ENCODE assay signal across 8 cellular contexts in the genomic region with DNA sequence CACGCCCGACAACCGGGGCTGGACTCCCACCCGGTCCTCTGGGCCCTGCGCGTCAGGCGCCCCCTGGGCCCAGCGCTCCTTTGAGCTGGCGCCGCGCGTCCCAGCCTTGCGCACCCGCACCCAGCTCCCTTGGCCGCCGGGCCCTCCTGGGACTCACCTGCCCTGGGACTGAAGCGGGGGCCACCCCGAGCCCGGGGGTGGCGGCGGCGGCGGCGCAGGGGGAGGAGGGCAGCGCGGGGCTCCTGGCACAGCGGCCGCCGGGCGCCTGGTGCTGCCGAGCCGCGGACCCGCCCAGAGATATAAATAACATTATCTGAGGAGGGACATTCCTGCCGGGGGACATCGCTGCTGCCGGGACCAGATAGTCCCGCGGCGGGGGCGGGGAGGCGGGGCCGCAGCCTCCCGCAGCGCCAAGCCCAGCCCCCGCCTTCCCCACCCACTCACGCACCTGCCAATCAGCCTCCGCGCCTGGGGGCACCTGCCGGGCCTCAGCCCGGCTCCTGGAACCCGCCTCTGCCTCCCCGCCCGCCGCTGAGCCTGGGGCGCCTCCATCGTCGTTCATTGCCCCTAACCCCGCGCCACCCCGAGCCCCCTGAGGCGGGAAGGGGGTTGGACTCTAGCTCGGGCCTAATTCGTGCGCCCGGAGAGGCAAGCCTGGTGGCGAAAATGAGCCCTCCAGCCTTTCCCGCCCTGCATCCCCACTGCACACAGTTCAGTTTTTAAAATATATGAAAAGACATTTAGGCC. TPM values are rescaled to one million over a fixed set of nuclear protein-coding genes. Genes with fewer than 3 reads are reported as not detected.
A peak's percentile ranks its signal among the peaks of the same experiment; 100 is the strongest.
DNase-seq lines count a peak whose midpoint lies in the region; ATAC-seq lines count a peak whose summit lies in the region.

SPTB (minus strand) TSS at position 273 of the 747 bp plus-strand sequence. CDS start 56,813 bp downstream, outside the sequence.

- no peaks in the 10 kb centered on the region for H3K9me3 ChIP-seq in effector memory CD4-positive, alpha-beta T cell (ENCODE audit: control insufficient read depth, low read length)
- no peaks in the 10 kb centered on the region for H3K9me3 ChIP-seq in muscle layer of duodenum (ENCODE audit: control insufficient read depth in 1 of 2, low read length in 2 of 2)

- peak within 1 kb of the TSS; percentile 77 for H3K4me3 Mint-ChIP-seq in activated CD4-positive, alpha-beta memory T cell treated with anti-CD3 and anti-CD28 coated beads for 36 hours

- H3K36me3 ChIP-seq in effector memory CD4-positive, alpha-beta T cell (ENCODE audit: control insufficient read depth, insufficient read depth, low read length): no peaks in the 10 kb centered on the region
- no peaks in the 10 kb centered on the region for H3K36me3 ChIP-seq in muscle layer of duodenum (ENCODE audit: control insufficient read depth in 1 of 2, insufficient read depth in 2 of 2, low read length in 2 of 2)

- H3K36me3 Mint-ChIP-seq in activated CD4-positive, alpha-beta memory T cell treated with anti-CD3 and anti-CD28 coated beads for 36 hours: no peaks in the 10 kb centered on the region

- H3K27me3 ChIP-seq in effector memory CD4-positive, alpha-beta T cell (replicated peaks; ENCODE audit: control insufficient read depth, insufficient read depth, low read length, poor library complexity, severe bottlenecking): peaks cover 2% of the 10 kb centered on the region
- H3K27me3 ChIP-seq in muscle layer of duodenum (ENCODE audit: low read depth, low read length): peaks cover 19% of the 10 kb centered on the region

- no peak within 1 kb of the TSS for H3K27ac ChIP-seq in effector memory CD4-positive, alpha-beta T cell (ENCODE audit: insufficient read depth, low read length, poor library complexity, severe bottlenecking)
- no peak within 1 kb of the TSS for H3K27ac ChIP-seq in muscle layer of duodenum (ENCODE audit: low read length)

- DNase-seq in NCI-H2081 (lab: John Stamatoyannopoulos, UW): peak; percentile 69 to 73
- DNase-seq in NCI-H2081 treated with DMSO at 0.1 percent for 48 hours (lab: John Stamatoyannopoulos, UW): no peak
- DNase-seq in NCI-H2107 treated with DMSO at 0.1 percent for 48 hours (lab: John Stamatoyannopoulos, UW; ENCODE audit: unreplicated experiment): peak; percentile 69
- DNase-seq in activated CD4-positive, alpha-beta memory T cell treated with anti-CD3 and anti-CD28 coated beads for 36 hours: peak; percentile 74
- DNase-seq in effector memory CD4-positive, alpha-beta T cell: peak; percentile 25 to 47 (median 35)
- peak; percentile 69 to 77 for DNase-seq in stimulated activated CD8-positive, alpha-beta memory T cell treated with anti-CD3 and anti-CD28 coated beads, Interleukin-7, amount 100 ng/mL, for 4 hours (ENCODE audit: low read depth in 2 of 2)

- peak within 1 kb of the TSS; percentile 87 for H3K4me3 ChIP-seq in effector memory CD4-positive, alpha-beta T cell (ENCODE audit: insufficient read depth, low read depth, low read length, poor library complexity, severe bottlenecking)
- H3K4me3 ChIP-seq in muscle layer of duodenum (ENCODE audit: low read depth in 1 of 2, low read length in 2 of 2): peak within 1 kb of the TSS; percentile 58 to 80

- H3K4me1 ChIP-seq in effector memory CD4-positive, alpha-beta T cell (ENCODE audit: control insufficient read depth, insufficient read depth, low read length, poor library complexity, severe bottlenecking): peaks cover 11% of the 10 kb centered on the region
- H3K4me1 ChIP-seq in muscle layer of duodenum (ENCODE audit: control insufficient read depth in 1 of 2, insufficient read depth in 2 of 2, low read length in 2 of 2): peaks cover 0 to 18% of the 10 kb centered on the region in 2 donors

- no peaks in the 10 kb centered on the region for H3K9me3 Mint-ChIP-seq in activated CD4-positive, alpha-beta memory T cell treated with anti-CD3 and anti-CD28 coated beads for 36 hours

- POLR2A ChIA-PET in activated CD4-positive, alpha-beta memory T cell treated with anti-CD3 and anti-CD28 coated beads for 36 hours (lab: Charles Lee): no interaction called here

- intact Hi-C loops in activated CD4-positive, alpha-beta memory T cell treated with anti-CD3 and anti-CD28 coated beads for 36 hours (cut with micrococcal nuclease): loop anchor here (2.0 kb wide), 1 partner anchor 35 kb away; the partner anchor contains the start of gene CHURC1

- CTCF ChIA-PET in activated CD4-positive, alpha-beta memory T cell treated with anti-CD3 and anti-CD28 coated beads for 36 hours (lab: Charles Lee): interaction anchor here (0.9 to 6.6 kb wide), 7 partner anchors 12 to 209 kb away, joined by 3 to 68 read pairs (median 7); no protein-coding TSS in a partner anchor

- no peak for ATAC-seq in GM19328 (IDR thresholded peaks at IDR 0.05; ENCODE audit: unreplicated experiment)

- peaks cover 29% of the 10 kb centered on the region for H3K27me3 Mint-ChIP-seq in activated CD4-positive, alpha-beta memory T cell treated with anti-CD3 and anti-CD28 coated beads for 36 hours

- no peak within 1 kb of the TSS for H3K27ac Mint-ChIP-seq in activated CD4-positive, alpha-beta memory T cell treated with anti-CD3 and anti-CD28 coated beads for 36 hours

- H3K4me1 Mint-ChIP-seq in activated CD4-positive, alpha-beta memory T cell treated with anti-CD3 and anti-CD28 coated beads for 36 hours (ENCODE audit: low read depth): peaks cover 8% of the 10 kb centered on the region

RNA-seq across cellular contexts. Expression of gene SPTB, which starts in this region (rescaled TPM):
- total RNA-seq in activated CD4-positive, alpha-beta memory T cell treated with anti-CD3 and anti-CD28 coated beads for 36 hours: under 1 TPM; 0.57 to 0.70 TPM

Comparison
In these comparisons a context has a peak if more than half of its experiments do, and no peak if none do; other contexts are left out.
1. Peak in DNase-seq in activated CD4-positive, alpha-beta memory T cell treated with anti-CD3 and anti-CD28 coated beads for 36 hours; RNA of the gene not detected or under 1 TPM.